In genomic region chr1:21251773-21252471, GRCh38 we compare ENCODE assay signal across 9 cellular contexts. TPM values are rescaled to one million over a fixed set of nuclear protein-coding genes. Genes with fewer than 3 reads are reported as not detected.
DNase-seq lines count a peak whose midpoint lies in the region; ATAC-seq, FAIRE-seq and TF ChIP-seq lines count a peak whose summit lies in the region.
"Had no signal": no experiment of that assay in that cellular context is flagged by ENCODE, and none has a peak within 500 bp of the region (broad histone marks: within the 10 kb centered on the region; RNA-seq: fewer than 3 reads in every experiment).

No MANE protein-coding gene starts in this region.

- in situ Hi-C loops in K562 (cut with MboI) = loop anchor here (10.0 kb wide), 2 partner anchors 223 to 403 kb away; no protein-coding TSS in a partner anchor
- in situ Hi-C loops in HepG2 (cut with HindIII; ENCODE audit: extremely low pct_ligation_motif_present, low pct_unique_long_range_greater_than_20kb) = no loop called here

- DNase-seq in AG04449 (ENCODE audit: low read depth, low spot score) (peak; percentile 61), HuH-7 (ENCODE audit: low spot score) (peak; percentile 71), K562 (ENCODE audit: extremely low read depth in 1 of 4, low spot score in 3 of 4) (peak in 1 of 4 experiments; percentile 38), HepG2 (ENCODE audit: low spot score) (peak; percentile 91), D341Med (ENCODE audit: low spot score) (no peak), Karpas-422 (no peak)
- DNase-seq: activated naive CD8-positive, alpha-beta T cell treated with anti-CD3 and anti-CD28 coated beads, Interleukin-2, amount 10 ng/mL, durations not matched to agents 7 days and 5 days had no signal

- TF ChIP-seq POLR2A in K562 (conservative IDR thresholded peaks at IDR 0.05) = no peak
- TF ChIP-seq POLR2A in HepG2 (IDR thresholded peaks at IDR 0.05; ENCODE audit: insufficient read depth in 1 of 2, low read depth in 2 of 2, low read length in 2 of 2) = no peak

- no peak for ATAC-seq in K562
- peak; percentile 85 for ATAC-seq in HepG2
- no peak for ATAC-seq in HG03439 (IDR thresholded peaks at IDR 0.05; ENCODE audit: unreplicated experiment)

- 0 out of 3 replicates have a peak, but pooled peaks cover 6% of the 10 kb centered on the region for H3K36me3 ChIP-seq in K562 (ENCODE audit: control insufficient read depth, insufficient read depth, low read length)
- peaks cover 0 to 8% of the 10 kb centered on the region in 2 experiments; a peak in 2 of 5 replicates for H3K36me3 ChIP-seq in HepG2 (replicated peaks in 1 of 2; ENCODE audit: control insufficient read depth in 1 of 2, insufficient read depth in 2 of 2, low read length in 2 of 2)
- peaks cover 18% of the 10 kb centered on the region for H3K36me3 ChIP-seq in Karpas-422 (ENCODE audit: insufficient read depth, low read length)

- TF ChIP-seq RAD21 in K562 (CRISPR knock-in tag; conservative IDR thresholded peaks at IDR 0.05 in 1 of 2, IDR thresholded peaks at IDR 0.05 in 1 of 2) (no peak), HepG2 (CRISPR knock-in tag; IDR thresholded peaks at IDR 0.05) (no peak)

- no peaks in the 10 kb centered on the region for H3K9me2 ChIP-seq in Karpas-422 (replicated peaks; ENCODE audit: insufficient read depth, low read length)

- no peaks in the 10 kb centered on the region for H3K9me1 ChIP-seq in K562 (ENCODE audit: control insufficient read depth, insufficient read depth, low read length)

- H4K20me1 ChIP-seq in K562 (replicated peaks; ENCODE audit: control insufficient read depth, insufficient read depth, low read length) (peaks cover 12% of the 10 kb centered on the region), HepG2 (ENCODE audit: insufficient read depth, low read length) (no peaks in the 10 kb centered on the region), Karpas-422 (ENCODE audit: insufficient read depth, low read depth, low read length) (peaks cover 14% of the 10 kb centered on the region; the same call in 1 of the 2 replicates)

- POLR2A ChIA-PET in AG04449 (lab: Yijun Ruan, JAX) (interaction anchor here (1.4 to 1.6 kb wide), 2 partner anchors 10 to 93 kb away, joined by 3 to 10 read pairs; no protein-coding TSS in a partner anchor), K562 (lab: Yijun Ruan, JAX) (interaction anchor here (0.7 to 2.5 kb wide), 4 partner anchors 8 to 109 kb away, joined by 3 to 15 read pairs (median 4); no protein-coding TSS in a partner anchor), HepG2 (lab: Yijun Ruan, JAX) (interaction anchor here (0.7 to 1.8 kb wide), 14 partner anchors 10 to 118 kb away, joined by 3 to 22 read pairs (median 6); no protein-coding TSS in a partner anchor)

- CTCF ChIA-PET in AG04449 (lab: Yijun Ruan, JAX) (interaction anchor here (0.6 to 19.1 kb wide), 17 partner anchors 8 to 555 kb away, joined by 3 to 381 read pairs (median 5); no protein-coding TSS in a partner anchor), K562 (lab: Yijun Ruan, JAX; ENCODE audit: low intra/inter-chr PET ratio) (interaction anchor here (1.1 kb wide), 1 partner anchor 117 kb away, joined by 7 read pairs; no protein-coding TSS in a partner anchor), HepG2 (lab: Yijun Ruan, JAX; ENCODE audit: low intra/inter-chr PET ratio, low total read pairs) (interaction anchor here (0.8 kb wide), 1 partner anchor 117 kb away, joined by 3 read pairs; no protein-coding TSS in a partner anchor)

- WGBS in K562 (ENCODE audit: insufficient coverage, low coverage, missing lambda C conversion rate) = 39% methylated on average over 4 of the region's 4 CpGs
- 2% methylated on average over 4 of the region's 4 CpGs for WGBS in HepG2 (ENCODE audit: low lambda C conversion rate)

- BruUV-seq in K562 (replicated peaks; lab: Mats Ljungman, UMichigan) (no TSS peak), HepG2 (replicated peaks; lab: Mats Ljungman, UMichigan) (no TSS peak)

- TF ChIP-seq EP300 in K562 (IDR thresholded peaks at IDR 0.05; ENCODE audit: low read length) (no peak), HepG2 (IDR thresholded peaks at IDR 0.05; ENCODE audit: low read depth in 2 of 2, low read length in 2 of 2) (peak in 1 of 2 experiments; percentile 69; a peak in 2 of 4 replicates), HepG2 (CRISPR knock-in tag; IDR thresholded peaks at IDR 0.05; ENCODE audit: borderline replicate concordance) (peak; percentile 37; the same call in 1 of the 2 replicates)

- intact Hi-C loops in K562 (cut with micrococcal nuclease) (no loop called here), HepG2 (cut with micrococcal nuclease; ENCODE audit: unreplicated experiment) (no loop called here)

- no peaks in the 10 kb centered on the region for H3K9me3 ChIP-seq in K562 (replicated peaks; ENCODE audit: control insufficient read depth, insufficient read depth, low read depth, low read length)
- no peaks in the 10 kb centered on the region for H3K9me3 ChIP-seq in HepG2 (ENCODE audit: low read length)
- no peaks in the 10 kb centered on the region for H3K9me3 ChIP-seq in Karpas-422 (ENCODE audit: low read length)

- no peak overlapping the region for H3K27ac ChIP-seq in K562 (ENCODE audit: extremely low read depth, low read depth, low read length)
- H3K27ac ChIP-seq in HepG2 (ENCODE audit: extremely low read length, insufficient read depth, low read length) = peak overlapping the region; percentile 73
- peak overlapping the region; percentile 71 for H3K27ac ChIP-seq in temporal lobe (ENCODE audit: low read depth, low read length)
- no peak overlapping the region for H3K27ac ChIP-seq in Karpas-422 (ENCODE audit: low read length)

- no peak for TF ChIP-seq CTCF in AG04449 (IDR thresholded peaks at IDR 0.05; ENCODE audit: insufficient read depth, low read length, missing control alignments)
- TF ChIP-seq CTCF in K562 (IDR thresholded peaks at IDR 0.05 in 2 of 3, conservative IDR thresholded peaks at IDR 0.05 in 1 of 3; ENCODE audit: insufficient read depth in 2 of 3, low read depth in 1 of 3, low read length in 3 of 3) = no peak
- 0 out of 2 replicates have a peak, but pooled peaks have one; percentile 7 for TF ChIP-seq CTCF in HepG2 (CRISPR knock-in tag; IDR thresholded peaks at IDR 0.05)

- H3K4me2 ChIP-seq in K562 (ENCODE audit: insufficient read depth, low read length) (no peak overlapping the region), HepG2 (ENCODE audit: low read depth, low read length) (peak overlapping the region; percentile 48), Karpas-422 (ENCODE audit: low read depth, low read length, poor library complexity, severe bottlenecking) (no peak overlapping the region)

- H3K79me2 ChIP-seq in K562 (ENCODE audit: control insufficient read depth, insufficient read depth, low read length) = no peaks in the 10 kb centered on the region
- no peaks in the 10 kb centered on the region for H3K79me2 ChIP-seq in HepG2 (ENCODE audit: insufficient read depth, low read length)
- H3K79me2 ChIP-seq in Karpas-422 (ENCODE audit: low read length) = 0 out of 2 replicates have a peak, but pooled peaks cover 5% of the 10 kb centered on the region

- 0 out of 5 replicates have a peak, but pooled peaks cover 0 to 3% of the 10 kb centered on the region in 2 experiments for H3K4me1 ChIP-seq in K562 (replicated peaks in 1 of 2; ENCODE audit: control insufficient read depth in 2 of 2, insufficient read depth in 2 of 2, low read length in 2 of 2)
- H3K4me1 ChIP-seq in HepG2 (ENCODE audit: insufficient read depth, low read length) = peaks cover 61% of the 10 kb centered on the region
- H3K4me1 ChIP-seq in Karpas-422 (ENCODE audit: low read length) = peaks cover 28% of the 10 kb centered on the region

- H3K9ac ChIP-seq in K562 (ENCODE audit: insufficient read depth in 1 of 2, low read depth in 2 of 2, low read length in 2 of 2) (no peak overlapping the region), HepG2 (ENCODE audit: insufficient read depth, low read depth, low read length) (peak overlapping the region; percentile 52), Karpas-422 (ENCODE audit: low read length) (no peak overlapping the region)

- FAIRE-seq in K562 (lab: Jason Lieb, UNC) (peak; percentile 23), HepG2 (lab: Jason Lieb, UNC) (peak; percentile 98)

- H3K27me3 ChIP-seq in K562 (ENCODE audit: control insufficient read depth in 2 of 2, insufficient read depth in 2 of 2, low read length in 2 of 2) = no peaks in the 10 kb centered on the region
- no peaks in the 10 kb centered on the region for H3K27me3 ChIP-seq in HepG2 (ENCODE audit: control insufficient read depth in 1 of 2, insufficient read depth in 2 of 2, low read length in 2 of 2)
- H3K27me3 ChIP-seq in Karpas-422 (ENCODE audit: low read length) = no peaks in the 10 kb centered on the region

- H3K4me3 ChIP-seq in AG04449 (ENCODE audit: low read depth, low read length) = no peak overlapping the region
- H3K4me3 ChIP-seq in K562 = no peak overlapping the region
- H3K4me3 ChIP-seq in HepG2 (replicated peaks in 1 of 3; ENCODE audit: insufficient read depth in 1 of 3, low read depth in 2 of 3, low read length in 3 of 3) = peak overlapping the region in 1 of 3 experiments; percentile 23; a peak in 2 of 6 replicates
- H3K4me3 ChIP-seq in Karpas-422 (ENCODE audit: low read length) = no peak overlapping the region

- no peak overlapping the region for H2AFZ ChIP-seq in K562 (ENCODE audit: low read depth, low read length)
- H2AFZ ChIP-seq in HepG2 (ENCODE audit: low read length) = no peak overlapping the region
- no peak overlapping the region for H2AFZ ChIP-seq in Karpas-422 (ENCODE audit: low read length)

RNA-seq across cellular contexts. Expression of gene ECE1, which starts 38.3 kb away (rescaled TPM):
- total RNA-seq in K562 (2011; cell fraction: chromatin; rRNA removed; ENCODE audit: low replicate concordance) = 46.9 and 72.4 TPM in 2 replicates
- total RNA-seq in K562 (2011; cell fraction: nucleolus; rRNA removed) = 41.5 and 47.5 TPM in 2 replicates
- total RNA-seq in K562 (2011; cell fraction: nucleoplasm; rRNA removed) = 38.9 and 42.0 TPM in 2 replicates
- total RNA-seq in K562 (2014; rRNA removed) (18.8 and 21.3 TPM in 2 replicates), K562 (2014; rRNA removed; fragmentation: Illumina TruSeq; extraction: Trizol) (11.0 and 14.5 TPM in 2 replicates), K562 (2015; rRNA removed; fragmentation: Illumina TruSeq; extraction: Trizol) (5.3 and 6.9 TPM in 2 replicates), K562 (2021) (31.6 and 34.8 TPM in 2 replicates), HepG2 (2016; rRNA removed; fragmentation: Illumina TruSeq; extraction: Trizol) (11.1 and 21.2 TPM in 2 replicates), temporal lobe (9.8 TPM)
- polyA plus RNA-seq in K562 (2011; rRNA removed) (10.3 and 26.8 TPM in 2 replicates), K562 (2014; fragmentation: Illumina TruSeq; extraction: Trizol) (29.7 and 30.8 TPM in 2 replicates), K562 (2014; fragmentation: Nextera tagmentation; extraction: Ambion mirVana) (under 1 TPM; 0.56 to 0.61 TPM), K562 (2014; rRNA removed) (10.1 and 12.1 TPM in 2 replicates), HepG2 (2011; rRNA removed) (13.5 and 17.0 TPM in 2 replicates)
- 5.5 and 9.8 TPM in 2 replicates for polyA plus RNA-seq in K562 (2011; cell fraction: cytosol; rRNA removed)
- 12.7 and 17.7 TPM in 2 replicates for polyA plus RNA-seq in K562 (2011; cell fraction: nucleus; rRNA removed)
- polyA plus RNA-seq in K562 (2012) = 20.2 and 46.9 TPM in 2 replicates
- polyA minus RNA-seq in K562 (2011; rRNA and poly(A)+ RNA removed) = 9.1 and 14.0 TPM in 2 replicates
- 9.9 and 13.4 TPM in 2 replicates for polyA minus RNA-seq in K562 (2011; cell fraction: cytosol; rRNA and poly(A)+ RNA removed)
- 9.1 and 11.0 TPM in 2 replicates for polyA minus RNA-seq in K562 (2011; cell fraction: nucleus; rRNA and poly(A)+ RNA removed)
- total RNA-seq in HepG2 (2016; cell fraction: cytosol; rRNA removed; fragmentation: Illumina TruSeq; extraction: Trizol; ENCODE audit: low read depth) = 3.1 and 4.6 TPM in 2 replicates
- total RNA-seq in HepG2 (2016; cell fraction: insoluble cytoplasmic fraction; rRNA removed; fragmentation: Illumina TruSeq; extraction: Trizol) = 8.0 and 21.1 TPM in 2 replicates
- 5.2 and 6.6 TPM in 2 replicates for total RNA-seq in HepG2 (2016; cell fraction: membrane; rRNA removed; fragmentation: Illumina TruSeq; extraction: Trizol)
- 18.9 and 25.8 TPM in 2 replicates for total RNA-seq in HepG2 (2016; cell fraction: nucleus; rRNA removed; fragmentation: Illumina TruSeq; extraction: Trizol)
- 7.9 and 8.8 TPM in 2 replicates for polyA plus RNA-seq in HepG2 (2011; cell fraction: cytosol; rRNA removed)
- polyA plus RNA-seq in HepG2 (2011; cell fraction: nucleus; rRNA removed) = 20.3 and 20.8 TPM in 2 replicates
- polyA plus RNA-seq in HepG2 (2012) = 23.5 and 24.3 TPM in 2 replicates
- 1.8 TPM in 2 replicates for polyA plus RNA-seq in HepG2 (2016; cell fraction: cytosol; fragmentation: Illumina TruSeq; extraction: Trizol; ENCODE audit: low read depth)
- 8.3 and 10.9 TPM in 2 replicates for polyA plus RNA-seq in HepG2 (2016; cell fraction: insoluble cytoplasmic fraction; fragmentation: Illumina TruSeq; extraction: Trizol; ENCODE audit: low read depth)
- 2.8 and 3.4 TPM in 2 replicates for polyA plus RNA-seq in HepG2 (2016; cell fraction: membrane; fragmentation: Illumina TruSeq; extraction: Trizol; ENCODE audit: low read depth)
- polyA plus RNA-seq in HepG2 (2016; cell fraction: nucleus; fragmentation: Illumina TruSeq; extraction: Trizol; ENCODE audit: insufficient read depth, low read depth) = 36.4 and 38.3 TPM in 2 replicates
- 34.0 and 41.6 TPM in 2 replicates for polyA minus RNA-seq in HepG2 (2011; rRNA and poly(A)+ RNA removed; ENCODE audit: low replicate concordance)
- 9.9 and 11.8 TPM in 2 replicates for polyA minus RNA-seq in HepG2 (2011; cell fraction: cytosol; rRNA and poly(A)+ RNA removed)
- 11.3 and 11.4 TPM in 2 replicates for polyA minus RNA-seq in HepG2 (2011; cell fraction: nucleus; rRNA and poly(A)+ RNA removed)
- total RNA-seq in Karpas-422 (2014; rRNA removed; shearing (Covaris generic); ENCODE audit: low replicate concordance) = 59.9 and 81.7 TPM in 2 replicates

Comparison
In these comparisons a context has a peak if more than half of its experiments do, and no peak if none do; other contexts are left out.
1. DNase-seq: peak in AG04449 (single experiment), HuH-7 (single experiment) and HepG2 (single experiment); none in D341Med (single experiment) and Karpas-422 (single experiment).
2. H3K27ac ChIP-seq: peak in HepG2 (single experiment) and temporal lobe (single experiment); none in K562 (single experiment) and Karpas-422 (single experiment).